16 cellular contexts compared by ENCODE assay signal in the genomic region with DNA sequence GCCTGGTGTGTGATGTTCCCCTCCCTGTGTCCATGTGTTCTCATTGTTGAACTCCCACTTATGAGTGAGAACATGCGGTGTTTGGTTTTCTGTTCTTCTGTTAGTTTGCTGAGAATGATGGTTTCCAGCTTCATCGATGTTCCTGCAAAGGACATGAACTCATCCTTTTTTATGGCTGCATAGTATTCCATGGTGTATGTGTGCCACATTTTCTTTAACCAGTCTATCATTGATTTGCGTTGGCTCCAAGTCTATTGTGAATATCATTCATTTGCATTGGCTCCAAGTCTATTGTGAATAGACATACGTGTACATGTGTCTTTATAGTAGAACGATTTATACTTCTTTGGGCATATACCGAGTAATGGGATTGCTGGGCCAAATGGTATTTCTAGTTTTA. TPM values are rescaled to one million over a fixed set of nuclear protein-coding genes. Genes with fewer than 3 reads are reported as not detected.
"Had no signal": no experiment of that assay in that cellular context is flagged by ENCODE, and none has a peak within 500 bp of the region (broad histone marks: within the 10 kb centered on the region; RNA-seq: fewer than 3 reads in every experiment).

No MANE protein-coding gene starts in this region.

RNA-seq across cellular contexts. Expression of gene PIP, which starts 18.8 kb away (rescaled TPM):
- total RNA-seq: stomach, subcutaneous adipose tissue, temporal lobe, testis, thyroid gland, tibial nerve, transverse colon, upper lobe of right lung, ureter, urinary bladder, uterus had no signal
- polyA plus RNA-seq: urinary bladder had no signal

RNA-seq across cellular contexts. Expression of gene TAS2R39, which starts 32.5 kb away (rescaled TPM):
- total RNA-seq: stomach, subcutaneous adipose tissue, suprapubic skin, temporal lobe, testis, thoracic aorta, thyroid gland, tibial nerve, transverse colon, upper lobe of left lung, upper lobe of right lung, ureter, urinary bladder, uterus, vagina had no signal
- polyA plus RNA-seq: stomach, thymus, urinary bladder had no signal
